In the genomic region with DNA sequence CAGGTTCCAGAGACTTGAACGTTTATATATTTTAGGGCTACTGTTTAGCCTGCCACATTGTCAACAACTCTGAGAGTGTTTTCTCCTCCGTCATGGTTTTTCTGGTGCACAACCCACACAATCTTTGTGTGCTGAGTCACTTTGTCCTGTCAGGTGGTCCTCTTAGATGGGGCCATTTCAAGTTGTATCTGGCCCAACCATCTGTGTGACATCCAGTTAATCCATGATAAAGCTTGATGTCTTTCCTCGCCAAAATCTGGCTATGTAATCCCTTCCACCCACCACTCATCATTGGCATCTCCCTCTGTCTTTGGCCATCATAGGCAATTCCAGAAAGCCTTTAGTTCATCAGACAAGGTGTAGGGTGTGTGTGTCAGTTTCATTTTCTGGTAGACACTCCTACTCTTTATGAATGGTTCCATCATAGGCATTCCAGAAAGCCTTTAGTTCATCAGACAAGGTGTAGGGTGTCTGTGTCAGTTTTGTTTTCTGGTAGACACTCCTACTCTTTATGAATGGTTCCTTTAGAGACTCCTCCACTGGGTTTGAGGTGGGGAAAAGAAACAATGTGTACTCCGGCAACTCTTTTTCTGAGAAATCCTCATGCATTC, we compare ENCODE assay signal across 21 cellular contexts.
DNase-seq lines count a peak whose midpoint lies in the region; ATAC-seq and TF ChIP-seq lines count a peak whose summit lies in the region.
"Had no signal": no experiment of that assay in that cellular context is flagged by ENCODE, and none has a peak within 500 bp of the region (broad histone marks: within the 10 kb centered on the region; RNA-seq: fewer than 3 reads in every experiment).

No MANE protein-coding gene starts in this region.

- H3K36me3 Mint-ChIP-seq in activated T-cell treated with anti-CD3 and anti-CD28 coated beads, Interleukin-2, amount 50 U/mL, for 72 hours (ENCODE audit: insufficient read depth in 2 of 2) = no peaks in the 10 kb centered on the region
- H3K36me3 Mint-ChIP-seq in stimulated activated effector memory CD8-positive, alpha-beta T cell treated with anti-CD3 and anti-CD28 coated beads, Interleukin-12 subunit alpha, Interleukin-12 subunit beta, amount 100 ng/mL, for 72 hours = no peaks in the 10 kb centered on the region
- H3K36me3 Mint-ChIP-seq in GM23338 (ENCODE audit: low read depth) = no peaks in the 10 kb centered on the region
- H3K36me3 Mint-ChIP-seq: CD14-positive monocyte; CD4-positive, alpha-beta memory T cell; IgD-negative memory B cell had no signal

- H3K27me3 ChIP-seq in GM23338 (ENCODE audit: insufficient read depth) = no peaks in the 10 kb centered on the region
- H3K27me3 ChIP-seq: BLaER1 had no signal

- no peaks in the 10 kb centered on the region for H4K20me1 ChIP-seq in GM23338 (replicated peaks; ENCODE audit: insufficient read depth)
- H4K20me1 ChIP-seq: BLaER1 had no signal

- H3K9me2 ChIP-seq in GM23338 (ENCODE audit: insufficient read depth) = peaks cover 7% of the 10 kb centered on the region; the same call in 1 of the 2 replicates

- TF ChIP-seq CTCF in GM23338 (conservative IDR thresholded peaks at IDR 0.05; ENCODE audit: low read depth in 2 of 2) = no peak

- H3K27ac ChIP-seq in GM23338 (ENCODE audit: low read depth) = no peak overlapping the region
- H3K27ac ChIP-seq: 22Rv1, A549, BLaER1 had no signal

- H3K4me2 ChIP-seq in GM23338 = no peak overlapping the region
- H3K4me2 ChIP-seq: A549, BLaER1 had no signal

- no peak overlapping the region for H2AFZ ChIP-seq in GM23338

- H3K79me2 ChIP-seq in GM23338 (replicated peaks; ENCODE audit: insufficient read depth) = no peaks in the 10 kb centered on the region

- no peak overlapping the region for H3K4me3 Mint-ChIP-seq in activated T-cell treated with anti-CD3 and anti-CD28 coated beads, Interleukin-2, amount 50 U/mL, for 72 hours
- H3K4me3 Mint-ChIP-seq in stimulated activated effector memory CD8-positive, alpha-beta T cell treated with anti-CD3 and anti-CD28 coated beads, Interleukin-12 subunit alpha, Interleukin-12 subunit beta, amount 100 ng/mL, for 72 hours = no peak overlapping the region
- no peak overlapping the region for H3K4me3 Mint-ChIP-seq in GM23338
- H3K4me3 Mint-ChIP-seq: CD14-positive monocyte; CD4-positive, alpha-beta memory T cell; HFFc6; IgD-negative memory B cell had no signal

- no peak overlapping the region for H3K4me3 ChIP-seq in GM23338
- H3K4me3 ChIP-seq: A549, BLaER1 had no signal

- ATAC-seq in activated T-cell treated with anti-CD3 and anti-CD28 coated beads, Interleukin-2, amount 50 U/mL, for 72 hours (replicated peaks in 1 of 2) = peak in 1 of 2 donors; percentile 53
- peak; percentile 8 for ATAC-seq in stimulated activated effector memory CD8-positive, alpha-beta T cell treated with anti-CD3 and anti-CD28 coated beads, Interleukin-12 subunit alpha, Interleukin-12 subunit beta, amount 100 ng/mL, for 72 hours
- no peak for ATAC-seq in HG02610 (IDR thresholded peaks at IDR 0.05; ENCODE audit: unreplicated experiment)
- no peak for ATAC-seq in GM23338
- ATAC-seq: A549, HCT116 had no signal

- H3K9me3 Mint-ChIP-seq in activated T-cell treated with anti-CD3 and anti-CD28 coated beads, Interleukin-2, amount 50 U/mL, for 72 hours = no peaks in the 10 kb centered on the region
- H3K9me3 Mint-ChIP-seq in stimulated activated effector memory CD8-positive, alpha-beta T cell treated with anti-CD3 and anti-CD28 coated beads, Interleukin-12 subunit alpha, Interleukin-12 subunit beta, amount 100 ng/mL, for 72 hours = peaks cover 3% of the 10 kb centered on the region
- peaks cover 4% of the 10 kb centered on the region; the same call in 1 of the 3 replicates for H3K9me3 Mint-ChIP-seq in GM23338
- H3K9me3 Mint-ChIP-seq: HFFc6 had no signal

- peak; percentile 46 for DNase-seq in NCI-H82 (lab: John Stamatoyannopoulos, UW)
- no peak for DNase-seq in NCI-H82 treated with DMSO at 0.1 percent for 48 hours (lab: John Stamatoyannopoulos, UW; ENCODE audit: unreplicated experiment)
- DNase-seq in activated T-cell treated with anti-CD3 and anti-CD28 coated beads, Interleukin-2, amount 50 U/mL, for 72 hours = no peak
- no peak for DNase-seq in activated T-cell treated with anti-CD3 and anti-CD28 coated beads for 4 hours
- DNase-seq in stimulated activated effector memory CD8-positive, alpha-beta T cell treated with anti-CD3 and anti-CD28 coated beads, Interleukin-12 subunit alpha, Interleukin-12 subunit beta, amount 100 ng/mL, for 72 hours (ENCODE audit: low spot score in 2 of 2) = no peak
- DNase-seq in GM23338 (ENCODE audit: low spot score) = no peak
- DNase-seq: AML-193; CD4-positive, alpha-beta memory T cell; DMS153; DMS79; GDM1; GOT3; H7; HFFc6 had no signal

- peak overlapping the region; percentile 19 for H3K27ac Mint-ChIP-seq in activated T-cell treated with anti-CD3 and anti-CD28 coated beads, Interleukin-2, amount 50 U/mL, for 72 hours
- H3K27ac Mint-ChIP-seq in stimulated activated effector memory CD8-positive, alpha-beta T cell treated with anti-CD3 and anti-CD28 coated beads, Interleukin-12 subunit alpha, Interleukin-12 subunit beta, amount 100 ng/mL, for 72 hours = no peak overlapping the region
- H3K27ac Mint-ChIP-seq in GM23338 = no peak overlapping the region
- H3K27ac Mint-ChIP-seq: CD14-positive monocyte; CD4-positive, alpha-beta memory T cell; HFFc6; IgD-negative memory B cell had no signal

- no peaks in the 10 kb centered on the region for H3K4me1 ChIP-seq in GM23338 (ENCODE audit: insufficient read depth)
- H3K4me1 ChIP-seq: A549, BLaER1 had no signal

- no peaks in the 10 kb centered on the region for H3F3A ChIP-seq in GM23338 (replicated peaks; ENCODE audit: low read depth)

- H3K4me1 Mint-ChIP-seq in activated T-cell treated with anti-CD3 and anti-CD28 coated beads, Interleukin-2, amount 50 U/mL, for 72 hours (ENCODE audit: low read depth) = no peaks in the 10 kb centered on the region
- no peaks in the 10 kb centered on the region for H3K4me1 Mint-ChIP-seq in stimulated activated effector memory CD8-positive, alpha-beta T cell treated with anti-CD3 and anti-CD28 coated beads, Interleukin-12 subunit alpha, Interleukin-12 subunit beta, amount 100 ng/mL, for 72 hours
- no peaks in the 10 kb centered on the region for H3K4me1 Mint-ChIP-seq in GM23338
- H3K4me1 Mint-ChIP-seq: CD14-positive monocyte, IgD-negative memory B cell had no signal

- H3K27me3 Mint-ChIP-seq in activated T-cell treated with anti-CD3 and anti-CD28 coated beads, Interleukin-2, amount 50 U/mL, for 72 hours (ENCODE audit: low read depth) = peaks cover 12% of the 10 kb centered on the region
- H3K27me3 Mint-ChIP-seq in GM23338 (ENCODE audit: insufficient read depth, low read depth, poor library complexity) = no peaks in the 10 kb centered on the region
- H3K27me3 Mint-ChIP-seq: IgD-negative memory B cell had no signal

- H3K36me3 ChIP-seq in GM23338 (ENCODE audit: insufficient read depth) = no peaks in the 10 kb centered on the region
- H3K36me3 ChIP-seq: BLaER1 had no signal

TF ChIP-seq in GM23338, 12 proteins besides CTCF, POLR2A, EP300 and RAD21 (continues in another document):
- TF ChIP-seq, protein P1, sequence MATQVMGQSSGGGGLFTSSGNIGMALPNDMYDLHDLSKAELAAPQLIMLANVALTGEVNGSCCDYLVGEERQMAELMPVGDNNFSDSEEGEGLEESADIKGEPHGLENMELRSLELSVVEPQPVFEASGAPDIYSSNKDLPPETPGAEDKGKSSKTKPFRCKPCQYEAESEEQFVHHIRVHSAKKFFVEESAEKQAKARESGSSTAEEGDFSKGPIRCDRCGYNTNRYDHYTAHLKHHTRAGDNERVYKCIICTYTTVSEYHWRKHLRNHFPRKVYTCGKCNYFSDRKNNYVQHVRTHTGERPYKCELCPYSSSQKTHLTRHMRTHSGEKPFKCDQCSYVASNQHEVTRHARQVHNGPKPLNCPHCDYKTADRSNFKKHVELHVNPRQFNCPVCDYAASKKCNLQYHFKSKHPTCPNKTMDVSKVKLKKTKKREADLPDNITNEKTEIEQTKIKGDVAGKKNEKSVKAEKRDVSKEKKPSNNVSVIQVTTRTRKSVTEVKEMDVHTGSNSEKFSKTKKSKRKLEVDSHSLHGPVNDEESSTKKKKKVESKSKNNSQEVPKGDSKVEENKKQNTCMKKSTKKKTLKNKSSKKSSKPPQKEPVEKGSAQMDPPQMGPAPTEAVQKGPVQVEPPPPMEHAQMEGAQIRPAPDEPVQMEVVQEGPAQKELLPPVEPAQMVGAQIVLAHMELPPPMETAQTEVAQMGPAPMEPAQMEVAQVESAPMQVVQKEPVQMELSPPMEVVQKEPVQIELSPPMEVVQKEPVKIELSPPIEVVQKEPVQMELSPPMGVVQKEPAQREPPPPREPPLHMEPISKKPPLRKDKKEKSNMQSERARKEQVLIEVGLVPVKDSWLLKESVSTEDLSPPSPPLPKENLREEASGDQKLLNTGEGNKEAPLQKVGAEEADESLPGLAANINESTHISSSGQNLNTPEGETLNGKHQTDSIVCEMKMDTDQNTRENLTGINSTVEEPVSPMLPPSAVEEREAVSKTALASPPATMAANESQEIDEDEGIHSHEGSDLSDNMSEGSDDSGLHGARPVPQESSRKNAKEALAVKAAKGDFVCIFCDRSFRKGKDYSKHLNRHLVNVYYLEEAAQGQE (IDR thresholded peaks at IDR 0.05; ENCODE audit: unreplicated experiment) = no peak
- TF ChIP-seq, protein P2, sequence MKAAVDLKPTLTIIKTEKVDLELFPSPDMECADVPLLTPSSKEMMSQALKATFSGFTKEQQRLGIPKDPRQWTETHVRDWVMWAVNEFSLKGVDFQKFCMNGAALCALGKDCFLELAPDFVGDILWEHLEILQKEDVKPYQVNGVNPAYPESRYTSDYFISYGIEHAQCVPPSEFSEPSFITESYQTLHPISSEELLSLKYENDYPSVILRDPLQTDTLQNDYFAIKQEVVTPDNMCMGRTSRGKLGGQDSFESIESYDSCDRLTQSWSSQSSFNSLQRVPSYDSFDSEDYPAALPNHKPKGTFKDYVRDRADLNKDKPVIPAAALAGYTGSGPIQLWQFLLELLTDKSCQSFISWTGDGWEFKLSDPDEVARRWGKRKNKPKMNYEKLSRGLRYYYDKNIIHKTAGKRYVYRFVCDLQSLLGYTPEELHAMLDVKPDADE (IDR thresholded peaks at IDR 0.05) = no peak
- no peak for TF ChIP-seq EZH2 (IDR thresholded peaks at IDR 0.05; ENCODE audit: low read depth, unreplicated experiment)
- no peak for TF ChIP-seq POLR2AphosphoS5 (IDR thresholded peaks at IDR 0.05; ENCODE audit: low read depth)
- no peak for TF ChIP-seq STAT1 (IDR thresholded peaks at IDR 0.05; ENCODE audit: unreplicated experiment)
- TF ChIP-seq ZNF331 (CRISPR knock-in tag; IDR thresholded peaks at IDR 0.05; ENCODE audit: low read depth) = no peak
